Comparison of ENCODE assay signal across 2 cellular contexts in the genomic region with DNA sequence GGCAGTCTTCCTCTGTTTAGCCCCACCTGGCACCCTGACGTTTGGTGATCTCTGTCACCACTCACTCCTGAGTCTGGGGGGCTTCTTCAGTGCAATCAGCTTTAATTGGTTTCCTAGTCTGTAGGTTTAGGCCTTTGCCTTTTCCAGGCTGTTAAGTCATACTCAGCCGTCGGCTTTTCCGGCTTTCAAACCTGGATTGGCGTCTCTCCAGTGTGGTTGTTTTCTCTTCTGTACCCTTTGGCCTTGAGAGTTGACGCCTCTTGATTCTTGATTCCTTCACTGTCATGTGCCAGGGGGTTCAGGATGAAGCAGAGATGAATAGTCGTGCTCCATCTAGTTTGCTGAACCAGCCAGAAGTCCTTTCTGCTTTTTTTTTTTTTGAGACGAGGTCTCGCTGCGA.
TF ChIP-seq lines count a peak whose summit lies in the region.

No MANE protein-coding gene starts in this region.

TF ChIP-seq in liver, 16 proteins besides CTCF, POLR2A, EP300 and RAD21 (continued from another document):
- TF ChIP-seq HNF4A (conservative IDR thresholded peaks at IDR 0.05) (peak; percentile 47), FOXA2 (IDR thresholded peaks at IDR 0.05) (no peak)
- TF ChIP-seq, protein P1, sequence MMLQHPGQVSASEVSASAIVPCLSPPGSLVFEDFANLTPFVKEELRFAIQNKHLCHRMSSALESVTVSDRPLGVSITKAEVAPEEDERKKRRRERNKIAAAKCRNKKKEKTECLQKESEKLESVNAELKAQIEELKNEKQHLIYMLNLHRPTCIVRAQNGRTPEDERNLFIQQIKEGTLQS (IDR thresholded peaks at IDR 0.05) = no peak

TF ChIP-seq in HepG2, 621 proteins besides CTCF, POLR2A, EP300 and RAD21 (continued from another document):
- TF ChIP-seq PATZ1 (CRISPR knock-in tag; IDR thresholded peaks at IDR 0.05) (no peak), CENPT (CRISPR knock-in tag; IDR thresholded peaks at IDR 0.05; ENCODE audit: low read depth) (no peak), ZNF501 (CRISPR knock-in tag; IDR thresholded peaks at IDR 0.05) (no peak), ZNF292 (CRISPR knock-in tag; IDR thresholded peaks at IDR 0.05; ENCODE audit: borderline replicate concordance, low read depth) (no peak), TOE1 (CRISPR knock-in tag; IDR thresholded peaks at IDR 0.05) (no peak), SNAPC2 (CRISPR knock-in tag; IDR thresholded peaks at IDR 0.05) (no peak), DMTF1 (CRISPR knock-in tag; IDR thresholded peaks at IDR 0.05) (no peak), IRX3 (CRISPR knock-in tag; IDR thresholded peaks at IDR 0.05; ENCODE audit: borderline replicate concordance, low read depth) (no peak), HOXA5 (CRISPR knock-in tag; IDR thresholded peaks at IDR 0.05) (no peak), CCDC6 (CRISPR knock-in tag; IDR thresholded peaks at IDR 0.05) (no peak), RNF2 (conservative IDR thresholded peaks at IDR 0.05; ENCODE audit: low read depth) (no peak)
- TF ChIP-seq, protein P2, sequence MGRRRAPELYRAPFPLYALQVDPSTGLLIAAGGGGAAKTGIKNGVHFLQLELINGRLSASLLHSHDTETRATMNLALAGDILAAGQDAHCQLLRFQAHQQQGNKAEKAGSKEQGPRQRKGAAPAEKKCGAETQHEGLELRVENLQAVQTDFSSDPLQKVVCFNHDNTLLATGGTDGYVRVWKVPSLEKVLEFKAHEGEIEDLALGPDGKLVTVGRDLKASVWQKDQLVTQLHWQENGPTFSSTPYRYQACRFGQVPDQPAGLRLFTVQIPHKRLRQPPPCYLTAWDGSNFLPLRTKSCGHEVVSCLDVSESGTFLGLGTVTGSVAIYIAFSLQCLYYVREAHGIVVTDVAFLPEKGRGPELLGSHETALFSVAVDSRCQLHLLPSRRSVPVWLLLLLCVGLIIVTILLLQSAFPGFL (CRISPR knock-in tag; IDR thresholded peaks at IDR 0.05) = no peak
- TF ChIP-seq, protein P3, sequence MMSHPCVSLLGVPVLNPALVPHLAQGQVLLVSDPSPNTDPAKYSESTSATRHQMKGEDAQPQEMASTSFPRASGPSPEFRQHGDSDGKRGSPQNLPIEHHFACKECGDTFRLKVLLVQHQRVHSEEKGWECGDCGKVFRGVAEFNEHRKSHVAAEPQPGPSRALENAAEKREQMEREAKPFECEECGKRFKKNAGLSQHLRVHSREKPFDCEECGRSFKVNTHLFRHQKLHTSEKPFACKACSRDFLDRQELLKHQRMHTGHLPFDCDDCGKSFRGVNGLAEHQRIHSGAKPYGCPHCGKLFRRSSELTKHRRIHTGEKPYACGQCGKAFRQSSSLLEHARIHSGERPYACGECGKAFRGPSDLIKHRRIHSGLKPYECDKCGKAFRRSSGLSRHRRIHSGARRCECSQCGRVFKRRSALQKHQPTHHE (CRISPR knock-in tag; IDR thresholded peaks at IDR 0.05; ENCODE audit: borderline replicate concordance) = no peak
